In the genomic region with DNA sequence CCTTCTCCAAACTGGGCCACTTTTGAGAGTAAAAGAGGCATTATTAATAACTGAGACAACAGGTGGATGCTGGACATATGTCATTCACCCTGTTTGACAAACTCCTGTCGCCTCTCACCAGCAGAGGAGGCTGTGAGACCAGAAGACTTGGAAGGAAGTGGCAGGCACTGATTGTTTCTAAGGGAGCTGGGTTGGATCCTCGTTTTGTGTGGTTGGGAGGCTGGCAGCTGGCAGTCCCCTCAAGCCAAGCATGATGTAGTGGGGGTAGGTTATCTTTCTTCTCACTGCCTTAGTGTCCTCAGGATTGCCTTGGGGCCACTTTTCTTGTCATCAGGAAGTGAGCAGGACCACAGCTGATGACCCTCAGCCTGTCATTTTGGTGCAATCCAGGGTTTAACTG, we compare ENCODE assay signal across 9 cellular contexts.
A peak's percentile ranks its signal among the peaks of the same experiment; 100 is the strongest.
DNase-seq lines count a peak whose midpoint lies in the region; ATAC-seq and TF ChIP-seq lines count a peak whose summit lies in the region.
"Had no signal": no experiment of that assay in that cellular context is flagged by ENCODE, and none has a peak within 500 bp of the region (broad histone marks: within the 10 kb centered on the region; RNA-seq: fewer than 3 reads in every experiment).

No MANE protein-coding gene starts in this region.

- WGBS in liver, result 35% methylated on average over 2 of the region's 2 CpGs

- peaks cover 0 to 5% (median 1%) of the 10 kb centered on the region in 4 donors for H3K4me1 ChIP-seq in liver (ENCODE audit: control insufficient read depth in 4 of 4, insufficient read depth in 4 of 4, low read length in 3 of 4)

- H3K36me3 ChIP-seq in WERI-Rb-1, result no peaks in the 10 kb centered on the region
- no peaks in the 10 kb centered on the region for H3K36me3 ChIP-seq in liver (ENCODE audit: control insufficient read depth in 4 of 4, insufficient read depth in 3 of 4, low read depth in 1 of 4, low read length in 3 of 4)

- H3K9ac ChIP-seq in liver (ENCODE audit: low read depth in 1 of 2, low read length in 2 of 2), result no peak overlapping the region

- peak; percentile 77 for TF ChIP-seq CTCF in WERI-Rb-1 (IDR thresholded peaks at IDR 0.05; ENCODE audit: low read depth, low read length)
- peak; percentile 31 for TF ChIP-seq CTCF in liver (IDR thresholded peaks at IDR 0.05; ENCODE audit: low read depth, low read length, missing input control)

- DNase-seq in Ammon's horn (ENCODE audit: low spot score), result peak; percentile 39
- DNase-seq in GOT3 (lab: John Stamatoyannopoulos, UW), result peak; percentile 14
- peak; percentile 55 for DNase-seq in WERI-Rb-1
- DNase-seq in stimulated activated naive CD4-positive, alpha-beta T cell treated with Interleukin-2 at 50 U/mL for 16 hours (lab: John Stamatoyannopoulos, UW), result no peak
- no peak for DNase-seq in occipital lobe (lab: John Stamatoyannopoulos, UW)
- DNase-seq: hypothalamus had no signal

- H3K9me3 ChIP-seq in WERI-Rb-1 (ENCODE audit: severe bottlenecking), result no peaks in the 10 kb centered on the region
- H3K9me3 ChIP-seq in liver (ENCODE audit: control insufficient read depth in 4 of 4, low read length in 3 of 4), result no peaks in the 10 kb centered on the region

- H3K4me3 ChIP-seq in WERI-Rb-1 (ENCODE audit: low read depth, low read length) (no peak overlapping the region), liver (ENCODE audit: low read depth in 1 of 3, low read length in 3 of 3) (no peak overlapping the region)

- H3K27ac ChIP-seq in WERI-Rb-1 (no peak overlapping the region), liver (ENCODE audit: low read depth in 1 of 2, low read length in 2 of 2) (no peak overlapping the region)

- ATAC-seq in GM18517 (IDR thresholded peaks at IDR 0.05; ENCODE audit: unreplicated experiment) (no peak), HG02981 (IDR thresholded peaks at IDR 0.05; ENCODE audit: unreplicated experiment) (no peak)

- TF ChIP-seq RAD21 in liver (IDR thresholded peaks at IDR 0.05), result peak; percentile 66 to 74

- H3K27me3 ChIP-seq in WERI-Rb-1 (ENCODE audit: insufficient read depth, low read depth, severe bottlenecking) (no peaks in the 10 kb centered on the region), liver (ENCODE audit: control insufficient read depth in 4 of 4, insufficient read depth in 4 of 4, low read length in 3 of 4) (no peaks in the 10 kb centered on the region)

TF ChIP-seq in liver, 16 proteins besides CTCF, POLR2A, EP300 and RAD21:
- TF ChIP-seq RXRA (IDR thresholded peaks at IDR 0.05) (no peak), GABPA (IDR thresholded peaks at IDR 0.05 in 1 of 2, conservative IDR thresholded peaks at IDR 0.05 in 1 of 2) (no peak), FOXA1 (IDR thresholded peaks at IDR 0.05) (no peak), HNF4A (conservative IDR thresholded peaks at IDR 0.05) (no peak), NR2F2 (IDR thresholded peaks at IDR 0.05) (no peak), YY1 (IDR thresholded peaks at IDR 0.05) (no peak), TAF1 (conservative IDR thresholded peaks at IDR 0.05) (no peak), FOXA2 (IDR thresholded peaks at IDR 0.05) (no peak)

Comparison
In these comparisons a context has a peak if more than half of its experiments do, and no peak if none do; other contexts are left out.
1. DNase-seq: peak in Ammon's horn (single experiment), GOT3 (single experiment) and WERI-Rb-1 (single experiment); none in stimulated activated naive CD4-positive, alpha-beta T cell treated with Interleukin-2 at 50 U/mL for 16 hours (single experiment) and occipital lobe (single experiment).